Comparison of ENCODE assay signal across 10 cellular contexts in genomic region chrX:75038925-75039324, GRCh38.
DNase-seq lines count a peak whose midpoint lies in the region; TF ChIP-seq lines count a peak whose summit lies in the region.
"Had no signal": no experiment of that assay in that cellular context is flagged by ENCODE, and none has a peak within 500 bp of the region (broad histone marks: within the 10 kb centered on the region; RNA-seq: fewer than 3 reads in every experiment).

No MANE protein-coding gene starts in this region.

- 64% methylated on average over 1 of the region's 1 CpG for whole genome bisulfite sequencing in liver

- peak; percentile 14 for TF ChIP-seq CTCF in liver (IDR thresholded peaks at IDR 0.05; ENCODE audit: low read depth, low read length, missing input control)

- no peak overlapping the region for H3K27ac ChIP-seq in liver (ENCODE audit: low read depth in 1 of 2, low read length in 2 of 2)
- H3K27ac ChIP-seq: BLaER1 had no signal

- H3K36me3 ChIP-seq in liver (ENCODE audit: control insufficient read depth in 4 of 4, insufficient read depth in 3 of 4, low read depth in 1 of 4, low read length in 3 of 4): no peaks in the 10 kb centered on the region
- H3K36me3 ChIP-seq: BLaER1 had no signal

- no peak overlapping the region for H3K9ac ChIP-seq in liver (ENCODE audit: low read depth in 1 of 2, low read length in 2 of 2)
- H3K9ac ChIP-seq: BLaER1 had no signal

- peaks cover 0 to 7% (median 2%) of the 10 kb centered on the region in 4 donors for H3K9me3 ChIP-seq in liver (ENCODE audit: control insufficient read depth in 4 of 4, low read length in 3 of 4)

- H3K4me1 ChIP-seq in liver (ENCODE audit: control insufficient read depth in 4 of 4, insufficient read depth in 4 of 4, low read length in 3 of 4): no peaks in the 10 kb centered on the region
- H3K4me1 ChIP-seq: BLaER1 had no signal

- H3K27me3 ChIP-seq in liver (ENCODE audit: control insufficient read depth in 4 of 4, insufficient read depth in 4 of 4, low read length in 3 of 4): no peaks in the 10 kb centered on the region

- H3K4me3 ChIP-seq in liver (ENCODE audit: low read depth in 1 of 3, low read length in 3 of 3): no peak overlapping the region
- H3K4me3 ChIP-seq: BLaER1 had no signal

- TF ChIP-seq RAD21 in liver (IDR thresholded peaks at IDR 0.05): peak; percentile 55 to 65

- peak; percentile 54 for DNase-seq in NCI-H82 (lab: John Stamatoyannopoulos, UW)
- no peak for DNase-seq in NCI-H82 treated with DMSO at 0.1 percent for 48 hours (lab: John Stamatoyannopoulos, UW; ENCODE audit: unreplicated experiment)
- peak; percentile 20 for DNase-seq in HCEC 1CT
- DNase-seq in activated CD4-positive, alpha-beta T cell treated with anti-CD3 and anti-CD28 coated beads, Interleukin-2, amount 50 U/mL, for 48 hours: peak; percentile 5 to 10
- DNase-seq in NCI-H1436 (lab: John Stamatoyannopoulos, UW): no peak
- DNase-seq in occipital lobe (lab: John Stamatoyannopoulos, UW): no peak
- no peak for DNase-seq in middle frontal gyrus (ENCODE audit: extremely low spot score, low spot score)
- DNase-seq: NCI-H2081 treated with DMSO at 0.1 percent for 48 hours had no signal

TF ChIP-seq in liver, 16 proteins besides CTCF, POLR2A, EP300 and RAD21:
- TF ChIP-seq MAX (IDR thresholded peaks at IDR 0.05) (no peak), SP1 (IDR thresholded peaks at IDR 0.05) (no peak), TAF1 (conservative IDR thresholded peaks at IDR 0.05) (no peak)

Comparison
In these comparisons a context has a peak if more than half of its experiments do, and no peak if none do; other contexts are left out.
1. DNase-seq: peak in NCI-H82 (single experiment), HCEC 1CT (single experiment) and activated CD4-positive, alpha-beta T cell treated with anti-CD3 and anti-CD28 coated beads, Interleukin-2, amount 50 U/mL, for 48 hours (2 of 2); none in NCI-H82 treated with DMSO at 0.1 percent for 48 hours (single experiment), NCI-H1436 (single experiment), occipital lobe (single experiment) and middle frontal gyrus (single experiment).